Comparison of ENCODE assay signal across 2 cellular contexts in genomic region chr19:58097349-58097748, GRCh38.
TF ChIP-seq lines count a peak whose summit lies in the region.

No MANE protein-coding gene starts in this region.

TF ChIP-seq in liver, 16 proteins besides CTCF, POLR2A, EP300 and RAD21:
- TF ChIP-seq HNF4A (conservative IDR thresholded peaks at IDR 0.05) (no peak), ATF3 (IDR thresholded peaks at IDR 0.05) (no peak), GABPA (IDR thresholded peaks at IDR 0.05 in 1 of 2, conservative IDR thresholded peaks at IDR 0.05 in 1 of 2) (no peak), EGR1 (IDR thresholded peaks at IDR 0.05; ENCODE audit: low read depth in 2 of 2) (no peak), NR2F2 (IDR thresholded peaks at IDR 0.05) (no peak), FOXA1 (IDR thresholded peaks at IDR 0.05) (no peak), MAX (IDR thresholded peaks at IDR 0.05) (no peak), REST (IDR thresholded peaks at IDR 0.05) (no peak), TAF1 (conservative IDR thresholded peaks at IDR 0.05) (no peak), JUND (IDR thresholded peaks at IDR 0.05) (no peak), SP1 (IDR thresholded peaks at IDR 0.05) (no peak), ZBTB33 (IDR thresholded peaks at IDR 0.05) (no peak), RXRA (IDR thresholded peaks at IDR 0.05) (no peak), FOXA2 (IDR thresholded peaks at IDR 0.05) (no peak), HNF4G (IDR thresholded peaks at IDR 0.05) (no peak), YY1 (IDR thresholded peaks at IDR 0.05) (no peak)

TF ChIP-seq in HepG2, 621 proteins besides CTCF, POLR2A, EP300 and RAD21:
- TF ChIP-seq ZNF207 (IDR thresholded peaks at IDR 0.05; ENCODE audit: borderline replicate concordance) (no peak), ATF7-NPFF (CRISPR knock-in tag; IDR thresholded peaks at IDR 0.05; ENCODE audit: low read depth) (no peak), ZNF564 (CRISPR knock-in tag; IDR thresholded peaks at IDR 0.05) (no peak), MTERF4 (CRISPR knock-in tag; IDR thresholded peaks at IDR 0.05) (no peak), SMAD9 (CRISPR knock-in tag; IDR thresholded peaks at IDR 0.05) (no peak), TERF1 (CRISPR knock-in tag; IDR thresholded peaks at IDR 0.05) (no peak), KLF12 (CRISPR knock-in tag; IDR thresholded peaks at IDR 0.05; ENCODE audit: borderline replicate concordance) (no peak)
TF ChIP-seq in HepG2: peak in this region for 0.
